In the genomic region with DNA sequence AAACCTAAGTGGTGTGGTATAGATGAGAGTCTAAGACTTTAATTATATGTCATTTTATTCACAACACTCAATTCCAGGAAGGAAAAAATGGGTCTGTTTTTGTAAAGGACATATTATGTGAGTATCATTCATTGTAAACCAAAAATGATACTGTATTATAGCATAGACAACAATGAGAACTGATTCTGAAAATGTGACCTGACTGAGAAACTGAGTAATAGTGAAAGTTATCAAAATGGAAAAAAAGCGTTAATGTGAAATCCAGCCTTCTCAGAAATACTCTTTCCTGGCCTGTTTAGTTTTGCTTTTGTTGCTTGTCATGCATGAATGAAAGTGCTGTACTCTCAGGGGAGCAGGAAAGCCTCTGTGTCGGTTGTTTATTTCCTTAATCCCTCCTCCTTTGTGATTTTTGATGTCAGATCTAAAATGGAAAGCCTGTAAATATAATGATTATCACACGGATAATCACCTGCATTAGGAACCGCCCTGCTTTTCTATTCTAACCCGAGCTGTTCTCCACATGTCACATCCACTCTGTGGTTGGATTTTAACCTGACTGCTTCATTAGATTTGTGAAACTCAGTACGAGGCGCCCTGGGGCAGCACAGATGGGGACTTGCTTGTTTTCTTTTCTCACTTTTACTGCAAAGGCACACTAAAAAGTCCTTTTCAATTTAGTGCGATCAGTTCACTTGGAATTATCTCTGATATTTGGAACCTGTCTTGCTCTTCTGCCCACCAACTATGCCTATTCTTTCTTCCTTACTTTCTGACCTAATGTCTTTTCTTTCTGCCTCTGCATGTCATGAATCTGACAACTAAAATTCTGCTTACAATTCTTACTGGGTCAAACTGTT, we compare ENCODE assay signal across 9 cellular contexts.
DNase-seq lines count a peak whose midpoint lies in the region; ATAC-seq, FAIRE-seq and TF ChIP-seq lines count a peak whose summit lies in the region.
"Had no signal": no experiment of that assay in that cellular context is flagged by ENCODE, and none has a peak within 500 bp of the region (broad histone marks: within the 10 kb centered on the region; RNA-seq: fewer than 3 reads in every experiment).

No MANE protein-coding gene starts in this region.

- H3K27ac Mint-ChIP-seq in naive B cell = peak overlapping the region; percentile 53 to 94 (median 85)

- peak overlapping the region; percentile 45 for H3K27ac ChIP-seq in caudate nucleus (ENCODE audit: low read depth, low read length)
- H3K27ac ChIP-seq in temporal lobe (ENCODE audit: low read depth, low read length) = peak overlapping the region; percentile 57

- H3K36me3 Mint-ChIP-seq in naive B cell = peaks cover 7 to 12% of the 10 kb centered on the region in 2 donors

- FAIRE-seq in HTR-8/SVneo (lab: Jason Lieb, UNC) = no peak

- H3K4me3 Mint-ChIP-seq in naive B cell = peak overlapping the region; percentile 17 to 79 (median 69)

- peak; percentile 15 for DNase-seq in COLO668 (lab: John Stamatoyannopoulos, UW; ENCODE audit: unreplicated experiment)
- DNase-seq in caudate nucleus (lab: John Stamatoyannopoulos, UW) = peak in 7 of 61 donors; percentile 1 to 33 (median 5)
- peak; percentile 45 for DNase-seq in naive B cell
- no peak for DNase-seq in HTR-8/SVneo (ENCODE audit: insufficient read length, low spot score)

- no peaks in the 10 kb centered on the region for H3K27me3 Mint-ChIP-seq in naive B cell

- peaks cover 0 to 6% (median 4%) of the 10 kb centered on the region in 7 donors for H3K9me3 Mint-ChIP-seq in naive B cell

- peak; percentile 71 for ATAC-seq in GM19438 (IDR thresholded peaks at IDR 0.05; ENCODE audit: low read depth, unreplicated experiment)
- peak; percentile 46 for ATAC-seq in HG03457 (IDR thresholded peaks at IDR 0.05; ENCODE audit: unreplicated experiment)
- peak; percentile 45 for ATAC-seq in SK-N-SH treated with all-trans-retinoic acid at 6 μM for 48 hours
- peak; percentile 42 to 53 for ATAC-seq in naive B cell (ENCODE audit: low read depth in 2 of 2)
- ATAC-seq: left colon had no signal

- H3K4me1 Mint-ChIP-seq in naive B cell = peaks cover 39 to 59% (median 53%) of the 10 kb centered on the region in 3 donors

TF ChIP-seq in SK-N-SH treated with all-trans-retinoic acid at 6 μM for 48 hours, 23 proteins besides CTCF, POLR2A, EP300 and RAD21:
- TF ChIP-seq TCF4 (CRISPR knock-in tag; IDR thresholded peaks at IDR 0.05; ENCODE audit: borderline replicate concordance) = peak; percentile 68; the same call in 1 of the 2 replicates
- no peak for TF ChIP-seq PPARA (CRISPR knock-in tag; IDR thresholded peaks at IDR 0.05; ENCODE audit: borderline replicate concordance)
- no peak for TF ChIP-seq RARB (CRISPR knock-in tag; IDR thresholded peaks at IDR 0.05)
- TF ChIP-seq, protein P1, sequence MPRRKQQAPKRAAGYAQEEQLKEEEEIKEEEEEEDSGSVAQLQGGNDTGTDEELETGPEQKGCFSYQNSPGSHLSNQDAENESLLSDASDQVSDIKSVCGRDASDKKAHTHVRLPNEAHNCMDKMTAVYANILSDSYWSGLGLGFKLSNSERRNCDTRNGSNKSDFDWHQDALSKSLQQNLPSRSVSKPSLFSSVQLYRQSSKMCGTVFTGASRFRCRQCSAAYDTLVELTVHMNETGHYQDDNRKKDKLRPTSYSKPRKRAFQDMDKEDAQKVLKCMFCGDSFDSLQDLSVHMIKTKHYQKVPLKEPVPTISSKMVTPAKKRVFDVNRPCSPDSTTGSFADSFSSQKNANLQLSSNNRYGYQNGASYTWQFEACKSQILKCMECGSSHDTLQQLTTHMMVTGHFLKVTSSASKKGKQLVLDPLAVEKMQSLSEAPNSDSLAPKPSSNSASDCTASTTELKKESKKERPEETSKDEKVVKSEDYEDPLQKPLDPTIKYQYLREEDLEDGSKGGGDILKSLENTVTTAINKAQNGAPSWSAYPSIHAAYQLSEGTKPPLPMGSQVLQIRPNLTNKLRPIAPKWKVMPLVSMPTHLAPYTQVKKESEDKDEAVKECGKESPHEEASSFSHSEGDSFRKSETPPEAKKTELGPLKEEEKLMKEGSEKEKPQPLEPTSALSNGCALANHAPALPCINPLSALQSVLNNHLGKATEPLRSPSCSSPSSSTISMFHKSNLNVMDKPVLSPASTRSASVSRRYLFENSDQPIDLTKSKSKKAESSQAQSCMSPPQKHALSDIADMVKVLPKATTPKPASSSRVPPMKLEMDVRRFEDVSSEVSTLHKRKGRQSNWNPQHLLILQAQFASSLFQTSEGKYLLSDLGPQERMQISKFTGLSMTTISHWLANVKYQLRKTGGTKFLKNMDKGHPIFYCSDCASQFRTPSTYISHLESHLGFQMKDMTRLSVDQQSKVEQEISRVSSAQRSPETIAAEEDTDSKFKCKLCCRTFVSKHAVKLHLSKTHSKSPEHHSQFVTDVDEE (CRISPR knock-in tag; IDR thresholded peaks at IDR 0.05) = 0 out of 2 replicates have a peak, but pooled peaks have one; percentile 23
- TF ChIP-seq, protein P2, sequence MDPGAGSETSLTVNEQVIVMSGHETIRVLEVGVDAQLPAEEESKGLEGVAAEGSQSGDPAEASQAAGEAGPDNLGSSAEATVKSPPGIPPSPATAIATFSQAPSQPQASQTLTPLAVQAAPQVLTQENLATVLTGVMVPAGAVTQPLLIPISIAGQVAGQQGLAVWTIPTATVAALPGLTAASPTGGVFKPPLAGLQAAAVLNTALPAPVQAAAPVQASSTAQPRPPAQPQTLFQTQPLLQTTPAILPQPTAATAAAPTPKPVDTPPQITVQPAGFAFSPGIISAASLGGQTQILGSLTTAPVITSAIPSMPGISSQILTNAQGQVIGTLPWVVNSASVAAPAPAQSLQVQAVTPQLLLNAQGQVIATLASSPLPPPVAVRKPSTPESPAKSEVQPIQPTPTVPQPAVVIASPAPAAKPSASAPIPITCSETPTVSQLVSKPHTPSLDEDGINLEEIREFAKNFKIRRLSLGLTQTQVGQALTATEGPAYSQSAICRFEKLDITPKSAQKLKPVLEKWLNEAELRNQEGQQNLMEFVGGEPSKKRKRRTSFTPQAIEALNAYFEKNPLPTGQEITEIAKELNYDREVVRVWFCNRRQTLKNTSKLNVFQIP (CRISPR knock-in tag; IDR thresholded peaks at IDR 0.05; ENCODE audit: borderline replicate concordance, low read depth) = no peak
